8 cellular contexts compared by ENCODE assay signal in genomic region chr3:34683851-34684250, GRCh38.
DNase-seq lines count a peak whose midpoint lies in the region; ATAC-seq, FAIRE-seq and TF ChIP-seq lines count a peak whose summit lies in the region.

No MANE protein-coding gene starts in this region.

- TF ChIP-seq EP300 in esophagus muscularis mucosa (IDR thresholded peaks at IDR 0.05): no peak

- H3K36me3 Mint-ChIP-seq in T-cell: no peaks in the 10 kb centered on the region

- no peak overlapping the region for H3K27ac ChIP-seq in esophagus muscularis mucosa (replicated peaks in 1 of 4)

- CTCF ChIA-PET in T-cell (lab: Charles Lee): interaction anchor here (0.6 to 2.3 kb wide), 8 partner anchors 17 to 801 kb away, joined by 3 to 38 read pairs (median 4); no protein-coding TSS in a partner anchor

- ATAC-seq in T-cell (replicated peaks in 1 of 4) (no peak), GM21528 (IDR thresholded peaks at IDR 0.05; ENCODE audit: low FRiP score, unreplicated experiment) (no peak)

- no peak overlapping the region for H3K4me3 Mint-ChIP-seq in T-cell

- H3K27ac Mint-ChIP-seq in T-cell: no peak overlapping the region

- H3K4me1 ChIP-seq in esophagus muscularis mucosa: no peaks in the 10 kb centered on the region

- peak; percentile 47 to 66 (median 52) for TF ChIP-seq CTCF in esophagus muscularis mucosa (IDR thresholded peaks at IDR 0.05)

- no peaks in the 10 kb centered on the region for H3K27me3 Mint-ChIP-seq in T-cell

- peaks cover 0 to 2% (median 0%) of the 10 kb centered on the region in 3 donors for H3K9me3 Mint-ChIP-seq in T-cell

- no peaks in the 10 kb centered on the region for H3K27me3 ChIP-seq in esophagus muscularis mucosa

- DNase-seq in SKM-1 treated with dmso at 0.1 percent for 144 hours (lab: John Stamatoyannopoulos, UW; ENCODE audit: unreplicated experiment) (peak; percentile 21), SKM-1 (lab: John Stamatoyannopoulos, UW; ENCODE audit: unreplicated experiment) (no peak), Kasumi-1 (lab: John Stamatoyannopoulos, UW) (peak; percentile 27 to 46), T-cell (peak in 22 of 34 experiments; percentile 1 to 39 (median 14)), esophagus muscularis mucosa (ENCODE audit: extremely low spot score) (no peak), myocyte (ENCODE audit: low read depth) (peak; percentile 27), GM19239 (ENCODE audit: insufficient read length, low spot score) (no peak)

- TF ChIP-seq POLR2A in esophagus muscularis mucosa (IDR thresholded peaks at IDR 0.05; ENCODE audit: low read depth): no peak

- H3K4me1 Mint-ChIP-seq in T-cell: no peaks in the 10 kb centered on the region

- WGBS in esophagus muscularis mucosa: 60% methylated on average over 4 of the region's 4 CpGs

- H3K9me3 ChIP-seq in esophagus muscularis mucosa: no peaks in the 10 kb centered on the region

- intact Hi-C loops in esophagus muscularis mucosa (cut with DNase I): loop anchor here (2.0 to 5.0 kb wide), 2 partner anchors 702 to 803 kb away; no protein-coding TSS in a partner anchor

- H3K36me3 ChIP-seq in esophagus muscularis mucosa: no peaks in the 10 kb centered on the region

- no peak overlapping the region for H3K4me3 ChIP-seq in esophagus muscularis mucosa

- FAIRE-seq in GM19239 (lab: Jason Lieb, UNC): no peak

- POLR2A ChIA-PET in T-cell (lab: Charles Lee): no interaction called here

Comparison
In these comparisons a context has a peak if more than half of its experiments do, and no peak if none do; other contexts are left out.
1. DNase-seq: peak in SKM-1 treated with dmso at 0.1 percent for 144 hours (single experiment), Kasumi-1 (2 of 2), T-cell (22 of 34) and myocyte (single experiment); none in SKM-1 (single experiment), esophagus muscularis mucosa (single experiment) and GM19239 (single experiment).